8 cellular contexts compared by ENCODE assay signal in genomic region chr19:48321372-48321621, GRCh38. TPM values are rescaled to one million over a fixed set of nuclear protein-coding genes. Genes with fewer than 3 reads are reported as not detected.
DNase-seq lines count a peak whose midpoint lies in the region; ATAC-seq and TF ChIP-seq lines count a peak whose summit lies in the region.

No MANE protein-coding gene starts in this region.

- TF ChIP-seq CTCF in right atrium auricular region (IDR thresholded peaks at IDR 0.05), result no peak

- H3K4me1 ChIP-seq in right atrium auricular region, result peaks cover 3 to 35% of the 10 kb centered on the region in 2 donors

- H3K4me1 Mint-ChIP-seq in T-helper 1 cell treated with Interleukin-12 subunit alpha and Interleukin-12 subunit beta and Interleukin-4 antibody, amounts not matched to agents 30 μg/mL and 1 μg/mL, for 36 hours (ENCODE audit: low read depth), result peaks cover 43% of the 10 kb centered on the region

- H3K36me3 ChIP-seq in right atrium auricular region, result no peaks in the 10 kb centered on the region

- in situ Hi-C loops in G401 (cut with HindIII; ENCODE audit: low sequenced_read_pairs), result no loop called here

- H3K9me3 Mint-ChIP-seq in T-helper 1 cell treated with Interleukin-12 subunit alpha and Interleukin-12 subunit beta and Interleukin-4 antibody, amounts not matched to agents 30 μg/mL and 1 μg/mL, for 36 hours, result no peaks in the 10 kb centered on the region

- no peaks in the 10 kb centered on the region for H3K27me3 Mint-ChIP-seq in T-helper 1 cell treated with Interleukin-12 subunit alpha and Interleukin-12 subunit beta and Interleukin-4 antibody, amounts not matched to agents 30 μg/mL and 1 μg/mL, for 36 hours (ENCODE audit: low read depth)

- ATAC-seq in HG02763 (IDR thresholded peaks at IDR 0.05; ENCODE audit: unreplicated experiment), result peak; percentile 47

- no peaks in the 10 kb centered on the region for H3K9me3 ChIP-seq in right atrium auricular region

- DNase-seq in G401 (ENCODE audit: low spot score), result peak; percentile 84
- DNase-seq in NCI-H146 treated with DMSO at 0.1 percent for 48 hours (lab: John Stamatoyannopoulos, UW; ENCODE audit: unreplicated experiment), result peak; percentile 96
- peak; percentile 75 for DNase-seq in amniotic stem cell (lab: John Stamatoyannopoulos, UW)
- DNase-seq in right atrium auricular region (ENCODE audit: low spot score), result peak; percentile 97
- DNase-seq in retina, result peak; percentile 90
- no peak for DNase-seq in cortex of kidney (lab: John Stamatoyannopoulos, UW)

- peak overlapping the region; percentile 93 for H3K4me3 Mint-ChIP-seq in T-helper 1 cell treated with Interleukin-12 subunit alpha and Interleukin-12 subunit beta and Interleukin-4 antibody, amounts not matched to agents 30 μg/mL and 1 μg/mL, for 36 hours

- peak overlapping the region; percentile 99 for H3K27ac Mint-ChIP-seq in T-helper 1 cell treated with Interleukin-12 subunit alpha and Interleukin-12 subunit beta and Interleukin-4 antibody, amounts not matched to agents 30 μg/mL and 1 μg/mL, for 36 hours

- H3K27me3 ChIP-seq in right atrium auricular region, result no peaks in the 10 kb centered on the region

- H3K27ac ChIP-seq in right atrium auricular region, result peak overlapping the region; percentile 96 to 98

- peak overlapping the region; percentile 51 to 60 for H3K4me3 ChIP-seq in right atrium auricular region

- peaks cover 15% of the 10 kb centered on the region for H3K36me3 Mint-ChIP-seq in T-helper 1 cell treated with Interleukin-12 subunit alpha and Interleukin-12 subunit beta and Interleukin-4 antibody, amounts not matched to agents 30 μg/mL and 1 μg/mL, for 36 hours (ENCODE audit: low read depth)

RNA-seq across cellular contexts. Expression of gene EMP3, which starts 4.1 kb away (rescaled TPM):
- total RNA-seq in G401 (2014; rRNA removed; shearing (Covaris generic)), result 73.8 and 83.8 TPM in 2 replicates
- total RNA-seq in right atrium auricular region, result 10 to 100 TPM; 16.9 to 95.9 TPM

RNA-seq across cellular contexts. Expression of gene TMEM143, which starts 42.4 kb away (rescaled TPM):
- total RNA-seq in G401 (2014; rRNA removed; shearing (Covaris generic)), result 7.4 and 9.8 TPM in 2 replicates
- 10 to 100 TPM; 20.4 to 43.8 TPM for total RNA-seq in right atrium auricular region

RNA-seq across cellular contexts. Expression of gene SYNGR4, which starts 42.9 kb away (rescaled TPM):
- not detected in 2 replicates for total RNA-seq in G401 (2014; rRNA removed; shearing (Covaris generic))
- not detected for total RNA-seq in right atrium auricular region

RNA-seq across cellular contexts. Expression of gene ZNF114, which starts 51.4 kb away (rescaled TPM):
- 40.5 and 51.0 TPM in 2 replicates for total RNA-seq in G401 (2014; rRNA removed; shearing (Covaris generic))
- under 1 TPM; 0.24 to 0.33 TPM for total RNA-seq in right atrium auricular region
